ENCODE assay signal across 15 cellular contexts in the genomic region with DNA sequence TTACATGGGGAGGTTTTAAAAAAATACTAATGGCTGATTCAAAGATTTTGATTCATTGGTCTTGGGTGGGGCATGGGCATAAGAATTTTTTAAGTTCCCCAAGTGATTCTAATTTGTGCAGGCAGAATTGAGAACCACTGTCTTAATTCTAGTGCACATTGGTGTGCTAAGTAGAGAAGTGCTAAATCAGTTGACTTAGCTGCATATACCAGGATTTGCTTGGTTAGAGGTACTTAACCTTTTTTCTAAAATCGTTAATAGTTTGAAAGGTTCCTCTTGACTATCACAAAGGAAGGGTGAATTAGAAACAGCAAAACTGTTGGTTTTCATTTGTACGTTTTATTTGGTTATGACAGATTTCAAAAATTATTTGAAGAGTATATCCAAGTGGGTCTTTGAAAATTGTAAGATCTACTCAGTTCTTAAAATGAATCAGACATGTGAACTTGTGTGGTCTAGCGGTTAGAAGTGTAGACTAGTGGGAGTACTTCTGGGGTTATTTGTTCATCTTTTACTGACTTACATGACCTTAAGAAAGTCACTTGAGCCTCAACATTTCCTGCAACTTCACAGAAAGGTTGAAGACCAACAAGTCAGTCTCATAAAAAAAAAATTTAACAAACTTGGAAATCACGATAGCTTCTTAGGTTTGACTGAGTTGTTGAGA.
DNase-seq lines count a peak whose midpoint lies in the region; ATAC-seq and TF ChIP-seq lines count a peak whose summit lies in the region.
"Had no signal": no experiment of that assay in that cellular context is flagged by ENCODE, and none has a peak within 500 bp of the region (broad histone marks: within the 10 kb centered on the region; RNA-seq: fewer than 3 reads in every experiment).

No MANE protein-coding gene starts in this region.

- H3K9me3 ChIP-seq in Karpas-422 (ENCODE audit: low read length) (no peaks in the 10 kb centered on the region), BE2C (no peaks in the 10 kb centered on the region), adrenal gland (replicated peaks in 1 of 3) (no peaks in the 10 kb centered on the region)
- H3K9me3 ChIP-seq: left lung, pancreas, uterus had no signal

- H3K4me1 ChIP-seq in Karpas-422 (ENCODE audit: low read length), result peaks cover 27% of the 10 kb centered on the region
- no peaks in the 10 kb centered on the region for H3K4me1 ChIP-seq in BE2C
- peaks cover 0 to 6% of the 10 kb centered on the region in 2 donors for H3K4me1 ChIP-seq in adrenal gland (replicated peaks in 1 of 2)
- H3K4me1 ChIP-seq: left lung, pancreas, uterus had no signal

- no peaks in the 10 kb centered on the region for H3K27me3 Mint-ChIP-seq in effector memory CD8-positive, alpha-beta T cell
- H3K27me3 Mint-ChIP-seq: B cell had no signal

- WGBS in adrenal gland, 4 donors, result 79 to 87% (median 83%) methylated on average over 4 of the region's 4 CpGs

- H3K4me3 Mint-ChIP-seq in effector memory CD8-positive, alpha-beta T cell, result peak overlapping the region; percentile 41 to 61
- H3K4me3 Mint-ChIP-seq: B cell had no signal

- no peak overlapping the region for H3K4me3 ChIP-seq in Karpas-422 (ENCODE audit: low read length)
- H3K4me3 ChIP-seq in BE2C (ENCODE audit: low read depth, low read length), result no peak overlapping the region
- H3K4me3 ChIP-seq in adrenal gland, result no peak overlapping the region
- H3K4me3 ChIP-seq: left lung, pancreas, uterus had no signal

- peaks cover 9% of the 10 kb centered on the region for H3K36me3 Mint-ChIP-seq in effector memory CD8-positive, alpha-beta T cell (ENCODE audit: insufficient read depth)

- peak; percentile 69 for ATAC-seq in GM19452 (IDR thresholded peaks at IDR 0.05; ENCODE audit: unreplicated experiment)
- ATAC-seq in effector memory CD8-positive, alpha-beta T cell (replicated peaks), result peak; percentile 91
- ATAC-seq: left lung, pancreas had no signal

- no peak overlapping the region for H2AFZ ChIP-seq in Karpas-422 (ENCODE audit: low read length)

- DNase-seq in GM10266 (ENCODE audit: extremely low spot score), result peak; percentile 10
- DNase-seq in Karpas-422, result no peak
- peak in 2 of 3 experiments; percentile 9 to 12 for DNase-seq in effector memory CD8-positive, alpha-beta T cell
- no peak for DNase-seq in BE2C
- no peak for DNase-seq in adrenal gland
- no peak for DNase-seq in NCI-H524 treated with DMSO at 0.1 percent for 48 hours (lab: John Stamatoyannopoulos, UW)
- DNase-seq: activated CD4-positive, CD25-positive, alpha-beta regulatory T cell; activated effector memory CD4-positive, alpha-beta T cell treated with anti-CD3 and anti-CD28 coated beads, Interleukin-2, amount 50 U/mL, for 16 hours; left lung; NCI-H82; pancreas; stimulated activated naive CD4-positive, alpha-beta T cell; uterus had no signal

- no peaks in the 10 kb centered on the region for H4K20me1 ChIP-seq in Karpas-422 (ENCODE audit: insufficient read depth, low read depth, low read length)

- no peak overlapping the region for H3K9ac ChIP-seq in Karpas-422 (ENCODE audit: low read length)

- H3K9me2 ChIP-seq in Karpas-422 (replicated peaks; ENCODE audit: insufficient read depth, low read length), result no peaks in the 10 kb centered on the region

- 0 out of 2 replicates have a peak overlapping the region, but pooled peaks have one; percentile 36 for H3K27ac ChIP-seq in Karpas-422 (ENCODE audit: low read length)
- H3K27ac ChIP-seq in adrenal gland, result no peak overlapping the region
- H3K27ac ChIP-seq: left lung, pancreas, uterus had no signal

- intact Hi-C loops in adrenal gland (cut with DNase I), result no loop called here

- TF ChIP-seq CTCF in GM10266 (IDR thresholded peaks at IDR 0.05; ENCODE audit: control insufficient read depth, insufficient read depth, low read depth, missing control alignments) (no peak), BE2C (IDR thresholded peaks at IDR 0.05; ENCODE audit: low read depth, low read length) (no peak), adrenal gland (IDR thresholded peaks at IDR 0.05) (no peak)

- peak overlapping the region; percentile 52 to 73 for H3K27ac Mint-ChIP-seq in effector memory CD8-positive, alpha-beta T cell
- H3K27ac Mint-ChIP-seq: B cell had no signal

- no peak for TF ChIP-seq POLR2A in adrenal gland (IDR thresholded peaks at IDR 0.05)

- H3K27me3 ChIP-seq in Karpas-422 (ENCODE audit: low read length) (no peaks in the 10 kb centered on the region), BE2C (no peaks in the 10 kb centered on the region), adrenal gland (no peaks in the 10 kb centered on the region)
- H3K27me3 ChIP-seq: left lung, pancreas, uterus had no signal

- no peaks in the 10 kb centered on the region for H3K9me3 Mint-ChIP-seq in effector memory CD8-positive, alpha-beta T cell

- H3K79me2 ChIP-seq in Karpas-422 (ENCODE audit: low read length), result no peaks in the 10 kb centered on the region; the same call in 1 of the 2 replicates

- H3K36me3 ChIP-seq in Karpas-422 (ENCODE audit: insufficient read depth, low read length) (peaks cover 7% of the 10 kb centered on the region; the same call in 1 of the 2 replicates), BE2C (no peaks in the 10 kb centered on the region), adrenal gland (replicated peaks in 1 of 2) (no peaks in the 10 kb centered on the region)
- H3K36me3 ChIP-seq: uterus had no signal

- peaks cover 42 to 44% of the 10 kb centered on the region in 2 donors for H3K4me1 Mint-ChIP-seq in effector memory CD8-positive, alpha-beta T cell (ENCODE audit: low read depth in 2 of 2)
- H3K4me1 Mint-ChIP-seq: B cell had no signal

- no peak overlapping the region for H3K4me2 ChIP-seq in Karpas-422 (ENCODE audit: low read depth, low read length, poor library complexity, severe bottlenecking)

Comparison
In these comparisons a context has a peak if more than half of its experiments do, and no peak if none do; other contexts are left out.
1. DNase-seq: peak in GM10266 (single experiment) and effector memory CD8-positive, alpha-beta T cell (2 of 3); none in Karpas-422 (single experiment), BE2C (single experiment), adrenal gland (0 of 7) and NCI-H524 treated with DMSO at 0.1 percent for 48 hours (single experiment).